Comparison of ENCODE assay signal across 1 cellular context in the genomic region with DNA sequence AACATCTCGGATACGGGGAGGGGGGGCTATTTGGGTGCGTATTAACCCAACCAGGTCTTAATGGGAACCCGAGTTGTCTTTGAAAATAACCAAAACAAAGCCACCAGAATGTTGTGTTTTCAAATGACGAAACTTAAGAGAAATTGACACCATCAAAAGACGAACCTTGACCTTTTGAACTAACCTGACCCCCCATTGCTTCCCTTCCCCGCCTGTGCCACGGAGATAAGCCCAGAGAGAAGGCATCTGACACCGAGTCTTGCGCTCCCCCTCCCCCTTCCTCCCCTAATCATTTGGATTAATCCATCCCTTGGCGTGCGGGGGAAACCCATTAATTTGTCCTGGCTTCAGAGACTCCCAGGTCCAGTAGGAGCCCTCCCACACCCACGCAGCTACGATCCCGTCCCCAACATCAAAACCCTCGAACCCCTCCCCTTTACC.
TF ChIP-seq lines count a peak whose summit lies in the region.

No MANE protein-coding gene starts in this region.

TF ChIP-seq in GM23338, 12 proteins besides CTCF, POLR2A, EP300 and RAD21 (continued from another document):
- TF ChIP-seq, protein P1, sequence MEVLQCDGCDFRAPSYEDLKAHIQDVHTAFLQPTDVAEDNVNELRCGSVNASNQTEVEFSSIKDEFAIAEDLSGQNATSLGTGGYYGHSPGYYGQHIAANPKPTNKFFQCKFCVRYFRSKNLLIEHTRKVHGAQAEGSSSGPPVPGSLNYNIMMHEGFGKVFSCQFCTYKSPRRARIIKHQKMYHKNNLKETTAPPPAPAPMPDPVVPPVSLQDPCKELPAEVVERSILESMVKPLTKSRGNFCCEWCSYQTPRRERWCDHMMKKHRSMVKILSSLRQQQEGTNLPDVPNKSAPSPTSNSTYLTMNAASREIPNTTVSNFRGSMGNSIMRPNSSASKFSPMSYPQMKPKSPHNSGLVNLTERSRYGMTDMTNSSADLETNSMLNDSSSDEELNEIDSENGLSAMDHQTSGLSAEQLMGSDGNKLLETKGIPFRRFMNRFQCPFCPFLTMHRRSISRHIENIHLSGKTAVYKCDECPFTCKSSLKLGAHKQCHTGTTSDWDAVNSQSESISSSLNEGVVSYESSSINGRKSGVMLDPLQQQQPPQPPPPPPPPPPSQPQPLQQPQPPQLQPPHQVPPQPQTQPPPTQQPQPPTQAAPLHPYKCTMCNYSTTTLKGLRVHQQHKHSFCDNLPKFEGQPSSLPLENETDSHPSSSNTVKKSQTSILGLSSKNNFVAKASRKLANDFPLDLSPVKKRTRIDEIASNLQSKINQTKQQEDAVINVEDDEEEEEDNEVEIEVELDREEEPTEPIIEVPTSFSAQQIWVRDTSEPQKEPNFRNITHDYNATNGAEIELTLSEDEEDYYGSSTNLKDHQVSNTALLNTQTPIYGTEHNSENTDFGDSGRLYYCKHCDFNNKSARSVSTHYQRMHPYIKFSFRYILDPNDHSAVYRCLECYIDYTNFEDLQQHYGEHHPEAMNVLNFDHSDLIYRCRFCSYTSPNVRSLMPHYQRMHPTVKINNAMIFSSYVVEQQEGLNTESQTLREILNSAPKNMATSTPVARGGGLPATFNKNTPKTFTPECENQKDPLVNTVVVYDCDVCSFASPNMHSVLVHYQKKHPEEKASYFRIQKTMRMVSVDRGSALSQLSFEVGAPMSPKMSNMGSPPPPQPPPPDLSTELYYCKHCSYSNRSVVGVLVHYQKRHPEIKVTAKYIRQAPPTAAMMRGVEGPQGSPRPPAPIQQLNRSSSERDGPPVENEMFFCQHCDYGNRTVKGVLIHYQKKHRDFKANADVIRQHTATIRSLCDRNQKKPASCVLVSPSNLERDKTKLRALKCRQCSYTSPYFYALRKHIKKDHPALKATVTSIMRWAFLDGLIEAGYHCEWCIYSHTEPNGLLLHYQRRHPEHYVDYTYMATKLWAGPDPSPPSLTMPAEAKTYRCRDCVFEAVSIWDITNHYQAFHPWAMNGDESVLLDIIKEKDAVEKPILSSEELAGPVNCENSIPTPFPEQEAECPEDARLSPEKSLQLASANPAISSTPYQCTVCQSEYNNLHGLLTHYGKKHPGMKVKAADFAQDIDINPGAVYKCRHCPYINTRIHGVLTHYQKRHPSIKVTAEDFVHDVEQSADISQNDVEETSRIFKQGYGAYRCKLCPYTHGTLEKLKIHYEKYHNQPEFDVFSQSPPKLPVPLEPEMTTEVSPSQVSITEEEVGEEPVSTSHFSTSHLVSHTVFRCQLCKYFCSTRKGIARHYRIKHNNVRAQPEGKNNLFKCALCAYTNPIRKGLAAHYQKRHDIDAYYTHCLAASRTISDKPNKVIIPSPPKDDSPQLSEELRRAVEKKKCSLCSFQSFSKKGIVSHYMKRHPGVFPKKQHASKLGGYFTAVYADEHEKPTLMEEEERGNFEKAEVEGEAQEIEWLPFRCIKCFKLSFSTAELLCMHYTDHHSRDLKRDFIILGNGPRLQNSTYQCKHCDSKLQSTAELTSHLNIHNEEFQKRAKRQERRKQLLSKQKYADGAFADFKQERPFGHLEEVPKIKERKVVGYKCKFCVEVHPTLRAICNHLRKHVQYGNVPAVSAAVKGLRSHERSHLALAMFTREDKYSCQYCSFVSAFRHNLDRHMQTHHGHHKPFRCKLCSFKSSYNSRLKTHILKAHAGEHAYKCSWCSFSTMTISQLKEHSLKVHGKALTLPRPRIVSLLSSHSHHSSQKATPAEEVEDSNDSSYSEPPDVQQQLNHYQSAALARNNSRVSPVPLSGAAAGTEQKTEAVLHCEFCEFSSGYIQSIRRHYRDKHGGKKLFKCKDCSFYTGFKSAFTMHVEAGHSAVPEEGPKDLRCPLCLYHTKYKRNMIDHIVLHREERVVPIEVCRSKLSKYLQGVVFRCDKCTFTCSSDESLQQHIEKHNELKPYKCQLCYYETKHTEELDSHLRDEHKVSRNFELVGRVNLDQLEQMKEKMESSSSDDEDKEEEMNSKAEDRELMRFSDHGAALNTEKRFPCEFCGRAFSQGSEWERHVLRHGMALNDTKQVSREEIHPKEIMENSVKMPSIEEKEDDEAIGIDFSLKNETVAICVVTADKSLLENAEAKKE (CRISPR knock-in tag; IDR thresholded peaks at IDR 0.05), result no peak
- no peak for TF ChIP-seq EZH2phosphoT487 (IDR thresholded peaks at IDR 0.05; ENCODE audit: unreplicated experiment)
- TF ChIP-seq JUNB (IDR thresholded peaks at IDR 0.05; ENCODE audit: unreplicated experiment), result no peak
- TF ChIP-seq, protein P2, sequence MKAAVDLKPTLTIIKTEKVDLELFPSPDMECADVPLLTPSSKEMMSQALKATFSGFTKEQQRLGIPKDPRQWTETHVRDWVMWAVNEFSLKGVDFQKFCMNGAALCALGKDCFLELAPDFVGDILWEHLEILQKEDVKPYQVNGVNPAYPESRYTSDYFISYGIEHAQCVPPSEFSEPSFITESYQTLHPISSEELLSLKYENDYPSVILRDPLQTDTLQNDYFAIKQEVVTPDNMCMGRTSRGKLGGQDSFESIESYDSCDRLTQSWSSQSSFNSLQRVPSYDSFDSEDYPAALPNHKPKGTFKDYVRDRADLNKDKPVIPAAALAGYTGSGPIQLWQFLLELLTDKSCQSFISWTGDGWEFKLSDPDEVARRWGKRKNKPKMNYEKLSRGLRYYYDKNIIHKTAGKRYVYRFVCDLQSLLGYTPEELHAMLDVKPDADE (IDR thresholded peaks at IDR 0.05), result no peak
- TF ChIP-seq REST (IDR thresholded peaks at IDR 0.05; ENCODE audit: unreplicated experiment), result no peak
- no peak for TF ChIP-seq ZNF331 (CRISPR knock-in tag; IDR thresholded peaks at IDR 0.05; ENCODE audit: low read depth)
- no peak for TF ChIP-seq NANOG (IDR thresholded peaks at IDR 0.05; ENCODE audit: borderline replicate concordance)
- no peak; the same call in 1 of the 2 replicates for TF ChIP-seq POLR2AphosphoS5 (IDR thresholded peaks at IDR 0.05; ENCODE audit: low read depth)
- TF ChIP-seq CREB1 (CRISPR knock-in tag; IDR thresholded peaks at IDR 0.05; ENCODE audit: low read depth), result no peak
- TF ChIP-seq ZNF114 (CRISPR knock-in tag; IDR thresholded peaks at IDR 0.05), result no peak
